Comparison of ENCODE assay signal across 27 cellular contexts in the genomic region with DNA sequence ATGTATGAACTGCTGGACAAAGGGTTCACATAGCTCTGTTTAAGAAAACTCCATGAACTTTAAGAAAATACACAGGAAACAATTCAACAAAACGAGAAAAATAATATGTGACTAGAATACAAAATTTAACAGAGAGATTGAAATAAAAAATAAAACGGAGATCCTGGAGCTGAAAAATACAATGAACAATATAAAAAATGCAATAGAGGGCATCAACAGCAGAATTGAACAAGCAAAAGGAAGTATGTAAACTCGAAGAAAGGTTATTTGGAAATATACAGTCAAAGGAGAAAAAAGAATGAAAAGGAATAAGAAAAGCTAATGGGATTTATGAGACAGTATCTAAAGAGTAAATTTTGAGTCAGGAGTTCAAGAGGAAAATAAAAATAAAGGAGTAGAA.
"Had no signal": no experiment of that assay in that cellular context is flagged by ENCODE, and none has a peak within 500 bp of the region (broad histone marks: within the 10 kb centered on the region; RNA-seq: fewer than 3 reads in every experiment).

No MANE protein-coding gene starts in this region.

- ATAC-seq: esophagus mucosa, gastrocnemius medialis, heart right ventricle, left cardiac atrium, left lung, left ventricle myocardium superior, lower lobe of right lung, mucosa of descending colon had no signal

- H3K4me1 ChIP-seq: esophagus squamous epithelium, gastrocnemius medialis, heart right ventricle, left lung, lower lobe of right lung had no signal

- H3K27ac ChIP-seq: coronary artery, dorsolateral prefrontal cortex, epithelial cell of prostate, esophagus squamous epithelium, gastrocnemius medialis, heart right ventricle, left lung, lower lobe of right lung had no signal

- FAIRE-seq: colon, endometrium, islet of Langerhans, keratinocyte had no signal

- H3K36me3 ChIP-seq: esophagus squamous epithelium, gastrocnemius medialis, heart right ventricle, left lung, lower lobe of right lung had no signal

- DNase-seq: dermis blood vessel endothelial cell; dorsolateral prefrontal cortex; effector CD4-positive, alpha-beta T cell; effector memory CD4-positive, alpha-beta T cell; erythroblast; esophagus squamous epithelium; foreskin fibroblast; foreskin melanocyte; gastrocnemius medialis; glutamatergic neuron; head of caudate nucleus; heart right ventricle; hippocampal formation; left cardiac atrium; left lung; left ventricle myocardium superior; lower lobe of right lung; mesenchymal stem cell; mucosa of descending colon; naive B cell had no signal

- H3K9me3 ChIP-seq: gastrocnemius medialis had no signal

- H3K4me3 ChIP-seq: coronary artery, dorsolateral prefrontal cortex, esophagus squamous epithelium, gastrocnemius medialis, heart right ventricle, left lung, lower lobe of right lung, mucosa of descending colon had no signal

- H3K27me3 ChIP-seq: dorsolateral prefrontal cortex, esophagus squamous epithelium, gastrocnemius medialis, heart right ventricle, left lung had no signal
